In the genomic region with DNA sequence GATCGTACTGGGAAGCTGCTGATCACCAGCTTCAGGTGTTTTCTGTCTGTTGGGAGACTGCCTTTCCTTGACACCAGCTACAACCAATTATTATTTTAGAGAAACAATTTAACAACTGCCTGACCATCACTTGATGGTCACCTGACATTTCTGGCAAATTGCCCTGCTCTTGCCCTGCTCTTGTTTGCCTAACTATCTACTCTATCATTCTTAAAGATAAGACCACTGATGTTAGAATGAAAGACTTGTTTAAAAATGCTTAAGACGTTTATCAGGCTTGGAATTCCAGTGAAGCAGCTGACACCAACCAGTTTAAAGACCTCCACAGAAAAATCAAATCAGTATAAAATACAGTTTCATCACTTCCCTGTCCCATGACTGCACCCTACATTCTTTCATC, we compare ENCODE assay signal across 2 cellular contexts.
TF ChIP-seq lines count a peak whose summit lies in the region.

No MANE protein-coding gene starts in this region.

TF ChIP-seq in GM23338, 12 proteins besides CTCF, POLR2A, EP300 and RAD21:
- TF ChIP-seq, protein P1, sequence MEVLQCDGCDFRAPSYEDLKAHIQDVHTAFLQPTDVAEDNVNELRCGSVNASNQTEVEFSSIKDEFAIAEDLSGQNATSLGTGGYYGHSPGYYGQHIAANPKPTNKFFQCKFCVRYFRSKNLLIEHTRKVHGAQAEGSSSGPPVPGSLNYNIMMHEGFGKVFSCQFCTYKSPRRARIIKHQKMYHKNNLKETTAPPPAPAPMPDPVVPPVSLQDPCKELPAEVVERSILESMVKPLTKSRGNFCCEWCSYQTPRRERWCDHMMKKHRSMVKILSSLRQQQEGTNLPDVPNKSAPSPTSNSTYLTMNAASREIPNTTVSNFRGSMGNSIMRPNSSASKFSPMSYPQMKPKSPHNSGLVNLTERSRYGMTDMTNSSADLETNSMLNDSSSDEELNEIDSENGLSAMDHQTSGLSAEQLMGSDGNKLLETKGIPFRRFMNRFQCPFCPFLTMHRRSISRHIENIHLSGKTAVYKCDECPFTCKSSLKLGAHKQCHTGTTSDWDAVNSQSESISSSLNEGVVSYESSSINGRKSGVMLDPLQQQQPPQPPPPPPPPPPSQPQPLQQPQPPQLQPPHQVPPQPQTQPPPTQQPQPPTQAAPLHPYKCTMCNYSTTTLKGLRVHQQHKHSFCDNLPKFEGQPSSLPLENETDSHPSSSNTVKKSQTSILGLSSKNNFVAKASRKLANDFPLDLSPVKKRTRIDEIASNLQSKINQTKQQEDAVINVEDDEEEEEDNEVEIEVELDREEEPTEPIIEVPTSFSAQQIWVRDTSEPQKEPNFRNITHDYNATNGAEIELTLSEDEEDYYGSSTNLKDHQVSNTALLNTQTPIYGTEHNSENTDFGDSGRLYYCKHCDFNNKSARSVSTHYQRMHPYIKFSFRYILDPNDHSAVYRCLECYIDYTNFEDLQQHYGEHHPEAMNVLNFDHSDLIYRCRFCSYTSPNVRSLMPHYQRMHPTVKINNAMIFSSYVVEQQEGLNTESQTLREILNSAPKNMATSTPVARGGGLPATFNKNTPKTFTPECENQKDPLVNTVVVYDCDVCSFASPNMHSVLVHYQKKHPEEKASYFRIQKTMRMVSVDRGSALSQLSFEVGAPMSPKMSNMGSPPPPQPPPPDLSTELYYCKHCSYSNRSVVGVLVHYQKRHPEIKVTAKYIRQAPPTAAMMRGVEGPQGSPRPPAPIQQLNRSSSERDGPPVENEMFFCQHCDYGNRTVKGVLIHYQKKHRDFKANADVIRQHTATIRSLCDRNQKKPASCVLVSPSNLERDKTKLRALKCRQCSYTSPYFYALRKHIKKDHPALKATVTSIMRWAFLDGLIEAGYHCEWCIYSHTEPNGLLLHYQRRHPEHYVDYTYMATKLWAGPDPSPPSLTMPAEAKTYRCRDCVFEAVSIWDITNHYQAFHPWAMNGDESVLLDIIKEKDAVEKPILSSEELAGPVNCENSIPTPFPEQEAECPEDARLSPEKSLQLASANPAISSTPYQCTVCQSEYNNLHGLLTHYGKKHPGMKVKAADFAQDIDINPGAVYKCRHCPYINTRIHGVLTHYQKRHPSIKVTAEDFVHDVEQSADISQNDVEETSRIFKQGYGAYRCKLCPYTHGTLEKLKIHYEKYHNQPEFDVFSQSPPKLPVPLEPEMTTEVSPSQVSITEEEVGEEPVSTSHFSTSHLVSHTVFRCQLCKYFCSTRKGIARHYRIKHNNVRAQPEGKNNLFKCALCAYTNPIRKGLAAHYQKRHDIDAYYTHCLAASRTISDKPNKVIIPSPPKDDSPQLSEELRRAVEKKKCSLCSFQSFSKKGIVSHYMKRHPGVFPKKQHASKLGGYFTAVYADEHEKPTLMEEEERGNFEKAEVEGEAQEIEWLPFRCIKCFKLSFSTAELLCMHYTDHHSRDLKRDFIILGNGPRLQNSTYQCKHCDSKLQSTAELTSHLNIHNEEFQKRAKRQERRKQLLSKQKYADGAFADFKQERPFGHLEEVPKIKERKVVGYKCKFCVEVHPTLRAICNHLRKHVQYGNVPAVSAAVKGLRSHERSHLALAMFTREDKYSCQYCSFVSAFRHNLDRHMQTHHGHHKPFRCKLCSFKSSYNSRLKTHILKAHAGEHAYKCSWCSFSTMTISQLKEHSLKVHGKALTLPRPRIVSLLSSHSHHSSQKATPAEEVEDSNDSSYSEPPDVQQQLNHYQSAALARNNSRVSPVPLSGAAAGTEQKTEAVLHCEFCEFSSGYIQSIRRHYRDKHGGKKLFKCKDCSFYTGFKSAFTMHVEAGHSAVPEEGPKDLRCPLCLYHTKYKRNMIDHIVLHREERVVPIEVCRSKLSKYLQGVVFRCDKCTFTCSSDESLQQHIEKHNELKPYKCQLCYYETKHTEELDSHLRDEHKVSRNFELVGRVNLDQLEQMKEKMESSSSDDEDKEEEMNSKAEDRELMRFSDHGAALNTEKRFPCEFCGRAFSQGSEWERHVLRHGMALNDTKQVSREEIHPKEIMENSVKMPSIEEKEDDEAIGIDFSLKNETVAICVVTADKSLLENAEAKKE (CRISPR knock-in tag; IDR thresholded peaks at IDR 0.05), result no peak
- no peak for TF ChIP-seq ZNF331 (CRISPR knock-in tag; IDR thresholded peaks at IDR 0.05; ENCODE audit: low read depth)
- no peak for TF ChIP-seq JUNB (IDR thresholded peaks at IDR 0.05; ENCODE audit: unreplicated experiment)
- TF ChIP-seq, protein P2, sequence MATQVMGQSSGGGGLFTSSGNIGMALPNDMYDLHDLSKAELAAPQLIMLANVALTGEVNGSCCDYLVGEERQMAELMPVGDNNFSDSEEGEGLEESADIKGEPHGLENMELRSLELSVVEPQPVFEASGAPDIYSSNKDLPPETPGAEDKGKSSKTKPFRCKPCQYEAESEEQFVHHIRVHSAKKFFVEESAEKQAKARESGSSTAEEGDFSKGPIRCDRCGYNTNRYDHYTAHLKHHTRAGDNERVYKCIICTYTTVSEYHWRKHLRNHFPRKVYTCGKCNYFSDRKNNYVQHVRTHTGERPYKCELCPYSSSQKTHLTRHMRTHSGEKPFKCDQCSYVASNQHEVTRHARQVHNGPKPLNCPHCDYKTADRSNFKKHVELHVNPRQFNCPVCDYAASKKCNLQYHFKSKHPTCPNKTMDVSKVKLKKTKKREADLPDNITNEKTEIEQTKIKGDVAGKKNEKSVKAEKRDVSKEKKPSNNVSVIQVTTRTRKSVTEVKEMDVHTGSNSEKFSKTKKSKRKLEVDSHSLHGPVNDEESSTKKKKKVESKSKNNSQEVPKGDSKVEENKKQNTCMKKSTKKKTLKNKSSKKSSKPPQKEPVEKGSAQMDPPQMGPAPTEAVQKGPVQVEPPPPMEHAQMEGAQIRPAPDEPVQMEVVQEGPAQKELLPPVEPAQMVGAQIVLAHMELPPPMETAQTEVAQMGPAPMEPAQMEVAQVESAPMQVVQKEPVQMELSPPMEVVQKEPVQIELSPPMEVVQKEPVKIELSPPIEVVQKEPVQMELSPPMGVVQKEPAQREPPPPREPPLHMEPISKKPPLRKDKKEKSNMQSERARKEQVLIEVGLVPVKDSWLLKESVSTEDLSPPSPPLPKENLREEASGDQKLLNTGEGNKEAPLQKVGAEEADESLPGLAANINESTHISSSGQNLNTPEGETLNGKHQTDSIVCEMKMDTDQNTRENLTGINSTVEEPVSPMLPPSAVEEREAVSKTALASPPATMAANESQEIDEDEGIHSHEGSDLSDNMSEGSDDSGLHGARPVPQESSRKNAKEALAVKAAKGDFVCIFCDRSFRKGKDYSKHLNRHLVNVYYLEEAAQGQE (IDR thresholded peaks at IDR 0.05; ENCODE audit: unreplicated experiment), result no peak
- no peak for TF ChIP-seq EZH2phosphoT487 (IDR thresholded peaks at IDR 0.05; ENCODE audit: unreplicated experiment)
- TF ChIP-seq EZH2 (IDR thresholded peaks at IDR 0.05; ENCODE audit: low read depth, unreplicated experiment), result no peak
- no peak for TF ChIP-seq POLR2AphosphoS5 (IDR thresholded peaks at IDR 0.05; ENCODE audit: low read depth)

TF ChIP-seq in H1, 55 proteins besides CTCF, POLR2A, EP300 and RAD21:
- TF ChIP-seq EZH2 (IDR thresholded peaks at IDR 0.05; ENCODE audit: low read depth, low read length, severe bottlenecking), result no peak
- no peak for TF ChIP-seq TEAD4 (IDR thresholded peaks at IDR 0.05; ENCODE audit: low read depth, low read length)
- TF ChIP-seq SP2 (IDR thresholded peaks at IDR 0.05; ENCODE audit: low read length), result no peak
- no peak for TF ChIP-seq TAF1 (IDR thresholded peaks at IDR 0.05; ENCODE audit: low read depth, low read length)
- no peak for TF ChIP-seq SIX5 (IDR thresholded peaks at IDR 0.05; ENCODE audit: low read depth, low read length)
